In genomic region chr3:55604846-55605245, GRCh38 we compare ENCODE assay signal across 1 cellular context.
TF ChIP-seq lines count a peak whose summit lies in the region.

No MANE protein-coding gene starts in this region.

TF ChIP-seq in H1, 55 proteins besides CTCF, POLR2A, EP300 and RAD21 (continued from another document):
- TF ChIP-seq TAF7 (optimal IDR thresholded peaks at IDR 0.05; ENCODE audit: borderline replicate concordance, low read depth, low read length): no peak
- TF ChIP-seq CEBPB (IDR thresholded peaks at IDR 0.05; ENCODE audit: low read depth, low read length): no peak
- no peak for TF ChIP-seq MAX (IDR thresholded peaks at IDR 0.05)
- TF ChIP-seq CBX8 (IDR thresholded peaks at IDR 0.05; ENCODE audit: borderline replicate concordance, low read depth, low read length): no peak
- TF ChIP-seq RFX5 (IDR thresholded peaks at IDR 0.05; ENCODE audit: borderline replicate concordance, low read depth, low read length): no peak
- TF ChIP-seq KDM5A (IDR thresholded peaks at IDR 0.05; ENCODE audit: low read length): no peak
- no peak for TF ChIP-seq CTBP2 (IDR thresholded peaks at IDR 0.05; ENCODE audit: borderline replicate concordance, insufficient read depth, insufficient read length, low read length)
- no peak for TF ChIP-seq MAFK (IDR thresholded peaks at IDR 0.05; ENCODE audit: low read depth, low read length)
TF ChIP-seq in H1: peak in this region for 0.
